ENCODE assay signal across 19 cellular contexts in the genomic region with DNA sequence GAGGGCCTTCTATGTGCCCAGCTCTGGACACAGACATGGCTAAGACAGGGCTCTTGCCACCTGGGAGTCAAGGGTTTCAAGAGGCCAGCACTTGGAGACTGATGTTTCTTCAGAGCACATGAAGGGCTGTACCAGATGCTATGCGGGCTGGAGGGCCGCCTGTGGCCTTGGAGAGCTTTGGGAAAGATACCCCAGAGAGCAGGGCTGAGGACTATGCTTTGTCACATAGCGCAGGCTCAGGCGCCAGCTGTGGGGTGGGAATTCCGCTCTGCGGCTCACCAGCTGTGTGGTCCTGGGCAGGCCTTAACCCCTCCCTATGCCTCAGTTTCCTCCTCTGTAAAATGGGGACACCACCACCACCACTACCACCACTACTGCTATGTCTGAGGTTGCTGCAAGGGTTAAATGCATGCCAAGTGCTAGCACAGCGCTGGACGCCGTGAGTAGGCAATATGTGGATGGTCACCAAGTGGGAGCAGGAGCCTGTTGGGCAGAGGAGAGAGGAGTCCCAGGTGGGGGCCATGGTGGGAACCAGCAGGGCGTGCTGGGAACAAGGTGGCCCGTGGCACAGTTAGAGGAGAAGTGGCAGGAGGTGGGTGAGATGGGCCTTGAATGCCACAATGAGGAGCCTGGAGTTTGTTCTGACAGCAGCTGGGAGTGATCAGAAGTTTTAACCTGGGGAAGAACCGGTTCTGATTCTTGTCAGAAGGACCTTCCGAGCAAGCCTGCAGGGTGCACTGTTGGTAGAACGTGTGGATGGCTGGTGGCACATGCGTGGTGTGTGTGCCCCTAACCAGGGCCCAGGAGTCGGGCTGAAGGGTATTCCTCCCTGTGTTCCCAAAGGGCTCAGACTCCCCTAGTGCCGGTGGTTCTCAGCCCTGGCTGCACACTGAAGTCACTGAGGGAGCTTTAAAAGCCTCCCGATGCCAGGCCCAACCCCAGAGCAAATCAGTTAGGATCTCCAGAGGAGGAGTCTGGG.
"Had no signal": no experiment of that assay in that cellular context is flagged by ENCODE, and none has a peak within 500 bp of the region (broad histone marks: within the 10 kb centered on the region; RNA-seq: fewer than 3 reads in every experiment).

No MANE protein-coding gene starts in this region.

- H3K9me3 Mint-ChIP-seq: activated naive CD4-positive, alpha-beta T cell treated with anti-CD3 and anti-CD28 coated beads, Interleukin-2, amount 50 U/mL, for 24 hours had no signal

- H3K27ac ChIP-seq: cardiac muscle cell, pancreas, thyroid gland, WERI-Rb-1 had no signal

- ATAC-seq: left lobe of liver, pancreas had no signal

- H3K27me3 ChIP-seq: cardiac muscle cell, pancreas, thyroid gland, uterus had no signal

- H3K4me3 ChIP-seq: cardiac muscle cell, pancreas, thyroid gland, uterus had no signal

- H3K27ac Mint-ChIP-seq: activated naive CD4-positive, alpha-beta T cell treated with anti-CD3 and anti-CD28 coated beads, Interleukin-2, amount 50 U/mL, for 24 hours had no signal

- FAIRE-seq: colon, islet of Langerhans, pancreas had no signal

- H3K36me3 Mint-ChIP-seq: activated naive CD4-positive, alpha-beta T cell treated with anti-CD3 and anti-CD28 coated beads, Interleukin-2, amount 50 U/mL, for 24 hours had no signal

- H3K9me3 ChIP-seq: pancreas, thyroid gland, uterus had no signal

- H3K4me3 Mint-ChIP-seq: activated naive CD4-positive, alpha-beta T cell treated with anti-CD3 and anti-CD28 coated beads, Interleukin-2, amount 50 U/mL, for 24 hours had no signal

- H3K4me1 ChIP-seq: pancreas, thyroid gland, uterus had no signal

- H3K36me3 ChIP-seq: cardiac muscle cell, pancreas, thyroid gland, uterus, WERI-Rb-1 had no signal

- DNase-seq: activated CD4-positive, alpha-beta T cell treated with anti-CD3 and anti-CD28 coated beads for 1 hour; activated CD4-positive, alpha-beta T cell treated with anti-CD3 and anti-CD28 coated beads, Interleukin-2, amount 50 U/mL, for 48 hours; activated gamma-delta T cell; foreskin melanocyte; glutamatergic neuron; hippocampal formation; stimulated activated CD4-positive, alpha-beta T cell treated with anti-CD3 and anti-CD28 coated beads, Interleukin-1b, Interleukin-23, amount 100 ng/mL, for 48 hours; stimulated activated CD8-positive, alpha-beta memory T cell treated with anti-CD3 and anti-CD28 coated beads, Interleukin-4, amount 100 ng/mL, for 48 hours; stimulated activated naive CD4-positive, alpha-beta T cell treated with Interleukin-2 at 50 U/mL for 16 hours; T-helper 2 cell; thyroid gland; WERI-Rb-1 had no signal

- H3K27me3 Mint-ChIP-seq: activated naive CD4-positive, alpha-beta T cell treated with anti-CD3 and anti-CD28 coated beads, Interleukin-2, amount 50 U/mL, for 24 hours had no signal

- H3K4me1 Mint-ChIP-seq: activated naive CD4-positive, alpha-beta T cell treated with anti-CD3 and anti-CD28 coated beads, Interleukin-2, amount 50 U/mL, for 24 hours had no signal
